Comparison of ENCODE assay signal across 1 cellular context in the genomic region with DNA sequence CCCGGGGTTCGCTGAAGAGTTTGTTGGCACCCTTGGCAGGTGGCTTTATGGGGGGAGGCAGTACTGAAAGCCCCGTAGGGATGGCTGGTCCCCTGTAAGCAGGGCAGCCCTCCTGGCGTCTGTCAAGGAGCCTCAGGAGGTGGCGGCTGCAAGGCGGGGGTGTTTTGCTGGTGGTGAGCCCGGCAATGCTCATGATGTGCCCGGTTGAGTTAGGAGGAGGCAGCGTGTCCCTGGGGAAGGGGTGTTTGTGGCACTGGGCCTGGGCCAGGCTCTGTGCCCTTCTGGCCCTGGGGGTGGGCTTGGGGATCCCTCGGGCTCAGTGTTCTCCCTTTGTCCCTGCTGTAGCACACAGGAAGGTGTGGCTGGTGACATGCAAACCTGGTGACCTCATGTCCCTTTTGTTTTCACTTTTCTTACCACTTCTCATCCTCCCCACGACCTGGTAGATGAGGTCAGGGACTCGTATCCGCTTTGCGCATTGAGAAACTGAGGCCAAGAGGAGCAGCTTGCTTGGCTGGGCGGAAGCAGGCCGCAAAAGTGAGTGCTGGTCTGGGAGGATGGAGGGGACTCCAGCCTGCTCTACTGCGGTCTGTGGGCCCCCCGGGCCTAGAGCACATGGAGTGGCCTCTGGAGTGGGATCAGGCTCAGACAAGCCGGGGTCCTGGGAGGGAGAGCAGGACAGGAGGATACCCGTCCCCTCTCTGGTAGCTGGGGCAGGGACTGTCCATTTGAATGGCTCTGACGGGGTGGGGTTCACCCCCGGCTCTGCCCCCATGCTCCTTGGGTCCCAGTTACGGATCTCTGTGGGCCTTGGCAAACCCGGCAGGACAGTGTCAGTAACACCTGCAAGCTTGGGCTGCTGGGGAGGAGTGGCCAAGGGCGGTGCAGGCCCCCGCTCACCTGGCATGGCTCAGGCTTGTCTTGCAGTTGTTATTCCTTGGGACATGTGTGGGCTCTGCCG.
TF ChIP-seq lines count a peak whose summit lies in the region.

No MANE protein-coding gene starts in this region.

TF ChIP-seq in H1, 55 proteins besides CTCF, POLR2A, EP300 and RAD21:
- no peak for TF ChIP-seq SIN3A (conservative IDR thresholded peaks at IDR 0.05 in 1 of 2, IDR thresholded peaks at IDR 0.05 in 1 of 2; ENCODE audit: low read depth in 1 of 2, low read length in 2 of 2)
